Comparison of ENCODE assay signal across 8 cellular contexts in the genomic region with DNA sequence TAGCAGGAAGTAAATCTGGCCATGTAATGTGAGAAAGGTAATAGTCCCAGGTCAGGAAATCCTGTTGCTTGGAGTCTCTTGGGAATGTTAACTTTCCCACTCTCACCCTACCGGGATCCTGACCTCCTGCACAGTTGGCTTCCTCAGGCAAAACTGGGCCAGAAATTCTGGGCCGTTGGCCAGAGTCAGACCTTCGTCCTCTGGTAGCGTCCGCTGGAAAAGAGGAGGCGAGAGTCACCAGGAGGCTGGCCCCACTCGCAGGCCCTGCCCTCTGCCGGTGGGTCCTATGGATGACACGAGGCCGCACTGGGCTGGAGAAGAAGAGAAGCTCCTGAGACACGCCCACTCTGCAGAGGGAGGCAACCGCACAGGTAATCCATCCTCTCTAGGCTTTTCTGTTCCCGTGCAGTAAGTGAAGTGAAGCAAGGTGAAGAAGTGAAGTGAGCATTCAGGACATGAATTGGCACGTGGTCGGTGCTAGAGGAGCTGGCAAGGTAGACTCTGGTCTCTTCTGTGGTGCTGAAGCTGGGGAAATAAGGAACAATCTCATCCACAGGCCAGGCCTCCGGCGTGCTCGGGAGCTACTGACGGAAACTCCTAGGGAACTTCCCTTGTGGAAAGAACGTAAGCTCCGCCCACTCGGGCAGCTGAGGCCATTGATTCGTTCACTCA.
DNase-seq lines count a peak whose midpoint lies in the region; ATAC-seq and TF ChIP-seq lines count a peak whose summit lies in the region.

No MANE protein-coding gene starts in this region.

- peak overlapping the region; percentile 14 for H4K8ac ChIP-seq in trophoblast cell (ENCODE audit: low read depth, low read length)

- H3K23ac ChIP-seq in trophoblast cell (ENCODE audit: low read length) = no peak overlapping the region

- H4K12ac ChIP-seq in trophoblast cell (ENCODE audit: low read depth, low read length) = no peak overlapping the region

- TF ChIP-seq CTCF in GM12873 (IDR thresholded peaks at IDR 0.05; ENCODE audit: insufficient read depth, low read depth, low read length, missing control alignments) (peak; percentile 65), LNCAP (IDR thresholded peaks at IDR 0.05) (peak; percentile 71), GM10266 (IDR thresholded peaks at IDR 0.05; ENCODE audit: control insufficient read depth, insufficient read depth, low read depth, missing control alignments) (no peak)
- TF ChIP-seq CTCF in activated CD8-positive, alpha-beta T cell treated with anti-CD3 and anti-CD28 coated beads for 36 hours (IDR thresholded peaks at IDR 0.05) = peak; percentile 55

- POLR2A ChIA-PET in activated CD8-positive, alpha-beta T cell treated with anti-CD3 and anti-CD28 coated beads for 36 hours (lab: Charles Lee) = interaction anchor here (0.5 kb wide), 1 partner anchor 1017 kb away, joined by 3 read pairs; no protein-coding TSS in a partner anchor

- CTCF ChIA-PET in activated CD8-positive, alpha-beta T cell treated with anti-CD3 and anti-CD28 coated beads for 36 hours (lab: Charles Lee) = interaction anchor here (1.0 to 2.7 kb wide), 4 partner anchors 32 to 209 kb away, joined by 3 to 7 read pairs (median 6); no protein-coding TSS in a partner anchor

- peak overlapping the region; percentile 58 for H3K4me2 ChIP-seq in trophoblast cell (ENCODE audit: low read length)

- H3K4me1 ChIP-seq in trophoblast cell (ENCODE audit: control insufficient read depth in 1 of 2, insufficient read depth in 2 of 2, low read length in 2 of 2) = peaks cover 0 to 4% of the 10 kb centered on the region in 2 experiments

- H3K9me3 ChIP-seq in trophoblast cell (ENCODE audit: insufficient read depth, low read depth, low read length) = no peaks in the 10 kb centered on the region

- H3K9me3 Mint-ChIP-seq in activated CD8-positive, alpha-beta T cell treated with anti-CD3 and anti-CD28 coated beads for 36 hours = no peaks in the 10 kb centered on the region

- no peak overlapping the region for H3K9ac ChIP-seq in trophoblast cell (ENCODE audit: low read length)

- WGBS in trophoblast cell (ENCODE audit: extremely low coverage, insufficient coverage, insufficient read length) = no CpG with 5 or more reads among the region's 23 CpGs

- peaks cover 4% of the 10 kb centered on the region for H3K4me1 Mint-ChIP-seq in activated CD8-positive, alpha-beta T cell treated with anti-CD3 and anti-CD28 coated beads for 36 hours (ENCODE audit: low read depth)

- intact Hi-C loops in activated CD8-positive, alpha-beta T cell treated with anti-CD3 and anti-CD28 coated beads for 36 hours (cut with micrococcal nuclease) = no loop called here
- intact Hi-C loops in head of caudate nucleus (cut with DNase I) = no loop called here

- H3K4me3 Mint-ChIP-seq in activated CD8-positive, alpha-beta T cell treated with anti-CD3 and anti-CD28 coated beads for 36 hours = no peak overlapping the region

- no peaks in the 10 kb centered on the region for H3K36me3 ChIP-seq in trophoblast cell (ENCODE audit: control insufficient read depth in 1 of 2, insufficient read depth in 2 of 2, low read length in 2 of 2)

- H2BK12ac ChIP-seq in trophoblast cell (ENCODE audit: low read length) = no peak overlapping the region

- ATAC-seq in activated CD8-positive, alpha-beta T cell treated with anti-CD3 and anti-CD28 coated beads for 36 hours = peak; percentile 89
- ATAC-seq in HG03039 (IDR thresholded peaks at IDR 0.05; ENCODE audit: unreplicated experiment) (no peak), GM19455 (IDR thresholded peaks at IDR 0.05; ENCODE audit: unreplicated experiment) (no peak)

- H3K27ac Mint-ChIP-seq in activated CD8-positive, alpha-beta T cell treated with anti-CD3 and anti-CD28 coated beads for 36 hours = no peak overlapping the region

- no peaks in the 10 kb centered on the region for H3K79me2 ChIP-seq in trophoblast cell (ENCODE audit: control insufficient read depth, insufficient read depth, low read length, poor library complexity)

- peaks cover 12% of the 10 kb centered on the region for H3K27me3 Mint-ChIP-seq in activated CD8-positive, alpha-beta T cell treated with anti-CD3 and anti-CD28 coated beads for 36 hours

- peak overlapping the region; percentile 27 for H3K4me3 ChIP-seq in trophoblast cell (ENCODE audit: low read depth, low read length)

- H3K14ac ChIP-seq in trophoblast cell (ENCODE audit: low read length) = no peak overlapping the region

- H3K18ac ChIP-seq in trophoblast cell (ENCODE audit: low read length) = no peak overlapping the region

- H3K36me3 Mint-ChIP-seq in activated CD8-positive, alpha-beta T cell treated with anti-CD3 and anti-CD28 coated beads for 36 hours (ENCODE audit: low read depth) = no peaks in the 10 kb centered on the region

- peak; percentile 57 for DNase-seq in activated CD8-positive, alpha-beta T cell treated with anti-CD3 and anti-CD28 coated beads for 36 hours
- DNase-seq in head of caudate nucleus (peak in 41 of 42 donors; percentile 17 to 81 (median 60)), trophoblast cell (peak; percentile 80 to 88), GM10266 (ENCODE audit: extremely low spot score) (no peak)

- no peaks in the 10 kb centered on the region for H3K27me3 ChIP-seq in trophoblast cell (ENCODE audit: insufficient read depth, low read length)

- H2BK120ac ChIP-seq in trophoblast cell (ENCODE audit: insufficient read depth, low read length, poor library complexity) = no peak overlapping the region

- no peak overlapping the region for H3K27ac ChIP-seq in trophoblast cell (ENCODE audit: low read depth, low read length)

- no peak overlapping the region for H4K91ac ChIP-seq in trophoblast cell (ENCODE audit: low read depth, low read length)

- H2BK5ac ChIP-seq in trophoblast cell (ENCODE audit: low read depth, low read length, poor library complexity) = no peak overlapping the region

- no peak overlapping the region for H2AK5ac ChIP-seq in trophoblast cell (ENCODE audit: low read length)

- H3K4ac ChIP-seq in trophoblast cell (ENCODE audit: low read depth, low read length) = no peak overlapping the region

- peak overlapping the region; percentile 32 for H2AFZ ChIP-seq in trophoblast cell (ENCODE audit: insufficient read depth, low read length, poor library complexity)

- H3K79me1 ChIP-seq in trophoblast cell (ENCODE audit: low read length) = no peaks in the 10 kb centered on the region
